In the genomic region with DNA sequence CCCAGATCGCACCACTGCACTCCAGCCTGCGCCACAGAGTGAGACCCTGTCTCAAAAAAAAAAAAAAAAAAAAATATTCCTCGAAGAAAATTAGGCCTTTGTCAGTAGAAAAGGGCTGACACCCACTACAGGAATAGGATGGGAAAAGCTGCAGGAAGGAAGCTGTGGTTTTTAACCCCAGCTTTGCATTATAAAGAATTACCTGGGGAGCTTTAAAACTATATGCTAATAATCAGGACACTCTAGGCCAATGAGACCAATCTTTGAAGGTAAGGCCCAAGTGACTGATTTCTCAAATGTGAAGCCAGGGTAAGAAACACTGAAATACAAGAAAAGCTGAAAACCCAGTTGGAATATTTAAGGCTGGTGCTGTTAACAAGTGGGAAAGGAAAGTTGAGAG, we compare ENCODE assay signal across 10 cellular contexts.
DNase-seq lines count a peak whose midpoint lies in the region; ATAC-seq, FAIRE-seq and TF ChIP-seq lines count a peak whose summit lies in the region.
"Had no signal": no experiment of that assay in that cellular context is flagged by ENCODE, and none has a peak within 500 bp of the region (broad histone marks: within the 10 kb centered on the region; RNA-seq: fewer than 3 reads in every experiment).

No MANE protein-coding gene starts in this region.

- H3K4me1 ChIP-seq in BE2C (peaks cover 35% of the 10 kb centered on the region), Loucy (ENCODE audit: insufficient read depth, low read length, poor library complexity, severe bottlenecking) (peaks cover 60% of the 10 kb centered on the region), endothelial cell of umbilical vein (ENCODE audit: control insufficient read depth, extremely low read depth, insufficient read depth, low read length) (peaks cover 42% of the 10 kb centered on the region), neuron (ENCODE audit: insufficient read depth, low read length) (peaks cover 40% of the 10 kb centered on the region)

- H3K36me3 ChIP-seq in BE2C (no peaks in the 10 kb centered on the region), Loucy (ENCODE audit: insufficient read depth, low read length) (no peaks in the 10 kb centered on the region), endothelial cell of umbilical vein (ENCODE audit: control insufficient read depth in 2 of 2, extremely low read depth in 1 of 2, insufficient read depth in 2 of 2, low read length in 2 of 2) (no peaks in the 10 kb centered on the region), neuron (ENCODE audit: insufficient read depth, low read length) (peaks cover 9% of the 10 kb centered on the region)

- no peaks in the 10 kb centered on the region for H3F3A ChIP-seq in Loucy (ENCODE audit: low read depth)

- H3K9me2 ChIP-seq in Loucy (replicated peaks; ENCODE audit: low read depth, low read length): no peaks in the 10 kb centered on the region

- H3K79me2 ChIP-seq in Loucy (ENCODE audit: insufficient read depth, low read length): peaks cover 68% of the 10 kb centered on the region
- H3K79me2 ChIP-seq in endothelial cell of umbilical vein (ENCODE audit: control insufficient read depth, insufficient read depth, low read length): peaks cover 59% of the 10 kb centered on the region

- no peak for TF ChIP-seq CTCF in BE2C (IDR thresholded peaks at IDR 0.05; ENCODE audit: low read depth, low read length)
- no peak for TF ChIP-seq CTCF in Loucy (conservative IDR thresholded peaks at IDR 0.05; ENCODE audit: low read length)
- no peak for TF ChIP-seq CTCF in endothelial cell of umbilical vein (IDR thresholded peaks at IDR 0.05; ENCODE audit: extremely low read depth in 1 of 2, insufficient read depth in 1 of 2, low read depth in 1 of 2, low read length in 2 of 2)

- dilution Hi-C loops in endothelial cell of umbilical vein (cut with MboI; ENCODE audit: extremely low pct_ligation_motif_present, low sequenced_read_pairs): no loop called here

- H3K27me3 ChIP-seq in BE2C (no peaks in the 10 kb centered on the region), Loucy (ENCODE audit: insufficient read depth, low read length, poor library complexity, severe bottlenecking) (no peaks in the 10 kb centered on the region), endothelial cell of umbilical vein (ENCODE audit: control insufficient read depth in 2 of 2, insufficient read depth in 2 of 2, low read length in 2 of 2) (no peaks in the 10 kb centered on the region), neuron (ENCODE audit: insufficient read depth, low read length) (no peaks in the 10 kb centered on the region)

- H4K20me1 ChIP-seq in Loucy (ENCODE audit: insufficient read depth, low read length, poor library complexity, severe bottlenecking) (peaks cover 61% of the 10 kb centered on the region), endothelial cell of umbilical vein (replicated peaks; ENCODE audit: control insufficient read depth, extremely low read depth, insufficient read depth, low read length) (no peaks in the 10 kb centered on the region)

- peak overlapping the region; percentile 98 for H3K9ac ChIP-seq in Loucy (ENCODE audit: low read depth, low read length, poor library complexity, severe bottlenecking)
- H3K9ac ChIP-seq in endothelial cell of umbilical vein (replicated peaks; ENCODE audit: extremely low read depth, insufficient read depth, low read length): no peak overlapping the region

- H2AFZ ChIP-seq in Loucy (ENCODE audit: low read length) (no peak overlapping the region), endothelial cell of umbilical vein (ENCODE audit: low read depth, low read length) (no peak overlapping the region), neuron (ENCODE audit: low read depth, low read length) (no peak overlapping the region)

- intact Hi-C loops in endothelial cell of umbilical vein (cut with micrococcal nuclease): no loop called here

- H3K4me2 ChIP-seq in Loucy (ENCODE audit: low read depth, low read length, poor library complexity, severe bottlenecking) (peak overlapping the region; percentile 96), endothelial cell of umbilical vein (ENCODE audit: insufficient read depth, low read length) (peak overlapping the region; percentile 77)

- BruUV-seq in endothelial cell of umbilical vein (replicated peaks; lab: Mats Ljungman, UMichigan): no TSS peak

- no peak for TF ChIP-seq POLR2A in endothelial cell of umbilical vein (IDR thresholded peaks at IDR 0.05; ENCODE audit: low read depth, low read length)

- CTCF ChIA-PET in endothelial cell of umbilical vein (lab: Charles Lee): interaction anchor here (1.5 to 3.6 kb wide), 2 partner anchors 27 to 29 kb away, joined by 4 to 50 read pairs; no protein-coding TSS in a partner anchor

- POLR2A ChIA-PET in endothelial cell of umbilical vein (lab: Charles Lee): no interaction called here

- H3K9me1 ChIP-seq in endothelial cell of umbilical vein (replicated peaks; ENCODE audit: control insufficient read depth, extremely low read depth, insufficient read depth, low read length): no peaks in the 10 kb centered on the region

- no peak for FAIRE-seq in endothelial cell of umbilical vein (lab: Jason Lieb, UNC)

- no peaks in the 10 kb centered on the region for H3K9me3 ChIP-seq in BE2C
- H3K9me3 ChIP-seq in Loucy (ENCODE audit: insufficient read depth, low read depth, low read length): no peaks in the 10 kb centered on the region
- H3K9me3 ChIP-seq in endothelial cell of umbilical vein (replicated peaks; ENCODE audit: control insufficient read depth, insufficient read depth, low read length): no peaks in the 10 kb centered on the region
- H3K9me3 ChIP-seq in neuron (ENCODE audit: low read length): no peaks in the 10 kb centered on the region

- H3K4me3 ChIP-seq in BE2C (ENCODE audit: low read depth, low read length): peak overlapping the region; percentile 90
- H3K4me3 ChIP-seq in Loucy (ENCODE audit: low read length, poor library complexity, severe bottlenecking): peak overlapping the region; percentile 88
- H3K4me3 ChIP-seq in endothelial cell of umbilical vein (replicated peaks in 1 of 3; ENCODE audit: insufficient read depth in 1 of 3, low read depth in 1 of 3, low read length in 3 of 3): peak overlapping the region in 1 of 3 experiments; percentile 14
- peak overlapping the region; percentile 96 for H3K4me3 ChIP-seq in neuron (ENCODE audit: low read length)

- H3K27ac ChIP-seq in endothelial cell of umbilical vein (ENCODE audit: insufficient read depth, low read depth, low read length): no peak overlapping the region

- DNase-seq in BE2C: no peak
- no peak for DNase-seq in endothelial cell of umbilical vein (ENCODE audit: low read depth, low spot score)
- DNase-seq in NCI-H1694 (lab: John Stamatoyannopoulos, UW): no peak
- DNase-seq: GF-D8, HCEC 1CT had no signal

- ATAC-seq in HG03520 (IDR thresholded peaks at IDR 0.05; ENCODE audit: unreplicated experiment) (no peak), HG03135 (IDR thresholded peaks at IDR 0.05; ENCODE audit: unreplicated experiment) (no peak), HG02884 (IDR thresholded peaks at IDR 0.05; ENCODE audit: unreplicated experiment) (no peak)

TF ChIP-seq in endothelial cell of umbilical vein, 7 proteins besides CTCF, POLR2A, EP300 and RAD21:
- TF ChIP-seq FOS (IDR thresholded peaks at IDR 0.05; ENCODE audit: borderline replicate concordance, insufficient read depth, low read length) (no peak), POLR2AphosphoS5 (IDR thresholded peaks at IDR 0.05; ENCODE audit: insufficient read depth, low read depth, low read length) (no peak), MYC (IDR thresholded peaks at IDR 0.05; ENCODE audit: low read depth, low read length) (no peak), JUN (IDR thresholded peaks at IDR 0.05; ENCODE audit: borderline replicate concordance, insufficient read depth, insufficient read length, low read depth) (no peak)
